In genomic region chr17:40791808-40792436, GRCh38 we compare ENCODE assay signal across 8 cellular contexts. TPM values are rescaled to one million over a fixed set of nuclear protein-coding genes. Genes with fewer than 3 reads are reported as not detected.
DNase-seq lines count a peak whose midpoint lies in the region; ATAC-seq and TF ChIP-seq lines count a peak whose summit lies in the region.

No MANE protein-coding gene starts in this region.

- 18% methylated on average over 5 of the region's 5 CpGs for WGBS in liver

- no peak for ATAC-seq in HG03025 (IDR thresholded peaks at IDR 0.05; ENCODE audit: low FRiP score, unreplicated experiment)

- H3K27me3 ChIP-seq in KMS-11 (ENCODE audit: insufficient read depth, low read depth) (no peaks in the 10 kb centered on the region), brain microvascular endothelial cell (replicated peaks) (no peaks in the 10 kb centered on the region), liver (ENCODE audit: control insufficient read depth in 4 of 4, insufficient read depth in 4 of 4, low read length in 3 of 4) (peaks cover 0 to 4% (median 0%) of the 10 kb centered on the region in 4 donors)

- H3K79me2 ChIP-seq in KMS-11 (ENCODE audit: insufficient read depth, low read depth): no peaks in the 10 kb centered on the region

- TF ChIP-seq CTCF in KMS-11 (conservative IDR thresholded peaks at IDR 0.05; ENCODE audit: low read depth, low read length) (0 out of 2 replicates have a peak, but pooled peaks have one; percentile 20), brain microvascular endothelial cell (IDR thresholded peaks at IDR 0.05; ENCODE audit: low read depth, low read length, missing control alignments) (peak; percentile 56), liver (IDR thresholded peaks at IDR 0.05; ENCODE audit: low read depth, low read length, missing input control) (peak; percentile 74)

- no peak overlapping the region for H2AFZ ChIP-seq in KMS-11 (ENCODE audit: low read depth)

- peak; percentile 47 for DNase-seq in AG20443 (ENCODE audit: low spot score)
- DNase-seq in brain microvascular endothelial cell: peak; percentile 17
- DNase-seq in T-helper 1 cell: no peak
- DNase-seq in ecto neural progenitor cell (ENCODE audit: low spot score): no peak
- DNase-seq in NCI-H1436 (lab: John Stamatoyannopoulos, UW): no peak

- no peak overlapping the region for H3K4me2 ChIP-seq in KMS-11

- TF ChIP-seq RAD21 in liver (IDR thresholded peaks at IDR 0.05): peak; percentile 82 to 91

- in situ Hi-C loops in brain microvascular endothelial cell (cut with HindIII; ENCODE audit: low pct_ligation_motif_present, low sequenced_read_pairs): no loop called here

- H3K4me3 ChIP-seq in KMS-11 (IDR thresholded peaks at IDR 0.05; ENCODE audit: insufficient read depth, low read depth, low read length): no peak overlapping the region
- H3K4me3 ChIP-seq in brain microvascular endothelial cell (ENCODE audit: low read depth, low read length): no peak overlapping the region
- no peak overlapping the region for H3K4me3 ChIP-seq in liver (ENCODE audit: low read depth in 1 of 3, low read length in 3 of 3)

- H3K27ac ChIP-seq in KMS-11: no peak overlapping the region
- H3K27ac ChIP-seq in brain microvascular endothelial cell: no peak overlapping the region
- H3K27ac ChIP-seq in liver (ENCODE audit: low read depth in 1 of 2, low read length in 2 of 2): no peak overlapping the region

- no peaks in the 10 kb centered on the region for H3K9me3 ChIP-seq in liver (ENCODE audit: control insufficient read depth in 4 of 4, low read length in 3 of 4)

- no peak overlapping the region for H3K9ac ChIP-seq in KMS-11
- H3K9ac ChIP-seq in liver (ENCODE audit: low read depth in 1 of 2, low read length in 2 of 2): no peak overlapping the region

- no peaks in the 10 kb centered on the region for H4K20me1 ChIP-seq in KMS-11 (ENCODE audit: insufficient read depth)

- H3K36me3 ChIP-seq in KMS-11 (ENCODE audit: insufficient read depth) (no peaks in the 10 kb centered on the region), brain microvascular endothelial cell (replicated peaks) (no peaks in the 10 kb centered on the region), liver (ENCODE audit: control insufficient read depth in 4 of 4, insufficient read depth in 3 of 4, low read depth in 1 of 4, low read length in 3 of 4) (no peaks in the 10 kb centered on the region)

- H3K4me1 ChIP-seq in KMS-11 (ENCODE audit: low read depth, poor library complexity, severe bottlenecking) (no peaks in the 10 kb centered on the region), liver (ENCODE audit: control insufficient read depth in 4 of 4, insufficient read depth in 4 of 4, low read length in 3 of 4) (peaks cover 0 to 4% (median 0%) of the 10 kb centered on the region in 4 donors)

TF ChIP-seq in liver, 16 proteins besides CTCF, POLR2A, EP300 and RAD21:
- TF ChIP-seq HNF4G (IDR thresholded peaks at IDR 0.05) (no peak), ZBTB33 (IDR thresholded peaks at IDR 0.05) (no peak), FOXA2 (IDR thresholded peaks at IDR 0.05) (no peak), FOXA1 (IDR thresholded peaks at IDR 0.05) (no peak), REST (IDR thresholded peaks at IDR 0.05) (no peak), YY1 (IDR thresholded peaks at IDR 0.05) (no peak), GABPA (IDR thresholded peaks at IDR 0.05 in 1 of 2, conservative IDR thresholded peaks at IDR 0.05 in 1 of 2) (no peak), HNF4A (conservative IDR thresholded peaks at IDR 0.05) (no peak), ATF3 (IDR thresholded peaks at IDR 0.05) (no peak), RXRA (IDR thresholded peaks at IDR 0.05) (no peak), EGR1 (IDR thresholded peaks at IDR 0.05; ENCODE audit: low read depth in 2 of 2) (no peak), SP1 (IDR thresholded peaks at IDR 0.05) (no peak), JUND (IDR thresholded peaks at IDR 0.05) (no peak), TAF1 (conservative IDR thresholded peaks at IDR 0.05) (no peak)

RNA-seq across cellular contexts. Expression of gene KRT28, which starts 7.8 kb away (rescaled TPM):
- total RNA-seq in liver: not detected
- not detected for polyA plus RNA-seq in liver

RNA-seq across cellular contexts. Expression of gene KRT27, which starts 9.6 kb away (rescaled TPM):
- total RNA-seq in liver: not detected
- polyA plus RNA-seq in liver: not detected

RNA-seq across cellular contexts. Expression of gene KRT26, which starts 19.9 kb away (rescaled TPM):
- total RNA-seq in liver: not detected
- polyA plus RNA-seq in liver: not detected

RNA-seq across cellular contexts. Expression of gene KRT10, which starts 30.5 kb away (rescaled TPM):
- 1 to 10 TPM; 1.6 to 3.4 TPM for total RNA-seq in liver
- polyA plus RNA-seq in liver: 10 to 100 TPM; 10.8 to 52.5 TPM

RNA-seq across cellular contexts. Expression of gene KRT25, which starts 36.8 kb away (rescaled TPM):
- not detected for total RNA-seq in liver
- not detected for polyA plus RNA-seq in liver

Comparison
In these comparisons a context has a peak if more than half of its experiments do, and no peak if none do; other contexts are left out.
1. DNase-seq: peak in AG20443 (single experiment) and brain microvascular endothelial cell (single experiment); none in T-helper 1 cell (0 of 5), ecto neural progenitor cell (single experiment) and NCI-H1436 (single experiment).
2. CTCF ChIP-seq: peak in every context shown above with its lines; median percentile 74 in liver; 56 in brain microvascular endothelial cell; 20 in KMS-11.